Comparison of ENCODE assay signal across 8 cellular contexts in genomic region chr16:30748634-30749445, GRCh38. TPM values are rescaled to one million over a fixed set of nuclear protein-coding genes. Genes with fewer than 3 reads are reported as not detected.
DNase-seq lines count a peak whose midpoint lies in the region; ATAC-seq and FAIRE-seq lines count a peak whose summit lies in the region.

No MANE protein-coding gene starts in this region.

- peaks cover 14% of the 10 kb centered on the region for H3K4me1 ChIP-seq in CD8-positive, alpha-beta memory T cell (ENCODE audit: insufficient read depth, low read length)
- peaks cover 3% of the 10 kb centered on the region; the same call in 1 of the 2 replicates for H3K4me1 ChIP-seq in iPS-20b (ENCODE audit: insufficient read depth, low read length)
- H3K4me1 ChIP-seq in small intestine (ENCODE audit: control insufficient read depth in 2 of 2, insufficient read depth in 1 of 2, low read depth in 1 of 2, low read length in 1 of 2), result peaks cover 0 to 4% of the 10 kb centered on the region in 2 donors

- H3K27me3 ChIP-seq in CD8-positive, alpha-beta memory T cell (ENCODE audit: insufficient read depth, low read length, poor library complexity, severe bottlenecking), result no peaks in the 10 kb centered on the region
- no peaks in the 10 kb centered on the region for H3K27me3 ChIP-seq in iPS-20b (ENCODE audit: insufficient read depth, low read length)
- no peaks in the 10 kb centered on the region for H3K27me3 ChIP-seq in small intestine (ENCODE audit: control insufficient read depth in 2 of 2, insufficient read depth in 2 of 2, low read length in 2 of 2)

- peak overlapping the region; percentile 82 to 96 (median 90) for H3K27ac Mint-ChIP-seq in CD8-positive, alpha-beta memory T cell

- CTCF ChIA-PET in CD8-positive, alpha-beta memory T cell (lab: Charles Lee), result interaction anchor here (0.7 to 1.0 kb wide), 2 partner anchors 12 to 14 kb away, joined by 3 to 5 read pairs; no protein-coding TSS in a partner anchor

- peak overlapping the region; percentile 58; the same call in 1 of the 2 replicates for H3K9ac ChIP-seq in iPS-20b (ENCODE audit: low read depth, low read length)

- ATAC-seq in GM21360 (IDR thresholded peaks at IDR 0.05; ENCODE audit: unreplicated experiment), result peak; percentile 10

- no peaks in the 10 kb centered on the region for H3K27me3 Mint-ChIP-seq in CD8-positive, alpha-beta memory T cell

- POLR2A ChIA-PET in CD8-positive, alpha-beta memory T cell (lab: Charles Lee), result interaction anchor here (0.7 to 1.4 kb wide), 8 partner anchors 12 to 393 kb away, joined by 3 to 7 read pairs (median 4); partner anchors contain the start of gene FBRS

- H3K4me3 ChIP-seq in CD8-positive, alpha-beta memory T cell (ENCODE audit: low read length), result peak overlapping the region; percentile 75
- H3K4me3 ChIP-seq in iPS-20b (ENCODE audit: low read length), result peak overlapping the region; percentile 72
- peak overlapping the region; percentile 88 for H3K4me3 ChIP-seq in small intestine (ENCODE audit: low read depth in 1 of 2, low read length in 2 of 2)

- H3K36me3 ChIP-seq in CD8-positive, alpha-beta memory T cell (ENCODE audit: insufficient read depth, low read length), result peaks cover 8% of the 10 kb centered on the region
- H3K36me3 ChIP-seq in iPS-20b (ENCODE audit: insufficient read depth, low read depth, low read length) (peaks cover 45% of the 10 kb centered on the region), small intestine (ENCODE audit: control insufficient read depth in 2 of 2, insufficient read depth in 2 of 2, low read length in 2 of 2) (peaks cover 8 to 11% of the 10 kb centered on the region in 2 donors)

- no peak for FAIRE-seq in small intestine (lab: Jason Lieb, UNC)

- no peak overlapping the region for H3K27ac ChIP-seq in CD8-positive, alpha-beta memory T cell (ENCODE audit: low read depth, low read length)
- no peak overlapping the region for H3K27ac ChIP-seq in iPS-20b (ENCODE audit: low read length)
- H3K27ac ChIP-seq in small intestine (ENCODE audit: low read depth in 1 of 2, low read length in 1 of 2), result peak overlapping the region in 1 of 2 donors; percentile 81

- H3K9me3 Mint-ChIP-seq in CD8-positive, alpha-beta memory T cell, result no peaks in the 10 kb centered on the region

- DNase-seq in CD8-positive, alpha-beta memory T cell, result peak in 3 of 5 donors; percentile 21 to 63 (median 23)
- DNase-seq in NCI-H226, result peak; percentile 70
- peak; percentile 58 for DNase-seq in astrocyte of the hippocampus (ENCODE audit: low read depth, low spot score)
- DNase-seq in small intestine, result peak; percentile 33
- DNase-seq in NCI-H1092 (lab: John Stamatoyannopoulos, UW), result no peak
- no peak for DNase-seq in NCI-H446 (lab: John Stamatoyannopoulos, UW)

- no peaks in the 10 kb centered on the region for H3K9me3 ChIP-seq in CD8-positive, alpha-beta memory T cell (ENCODE audit: low read length)
- H3K9me3 ChIP-seq in iPS-20b (ENCODE audit: insufficient read depth, low read depth, low read length), result no peaks in the 10 kb centered on the region
- H3K9me3 ChIP-seq in small intestine (ENCODE audit: control insufficient read depth, low read depth), result no peaks in the 10 kb centered on the region

- peak overlapping the region; percentile 86 to 96 (median 90) for H3K4me3 Mint-ChIP-seq in CD8-positive, alpha-beta memory T cell

- H3K36me3 Mint-ChIP-seq in CD8-positive, alpha-beta memory T cell, result peaks cover 4 to 47% (median 11%) of the 10 kb centered on the region in 3 donors

- WGBS in small intestine, 3 donors, result 14 to 18% (median 18%) methylated on average over 24 to 36 of the region's 36 CpGs

- peaks cover 22 to 35% (median 34%) of the 10 kb centered on the region in 3 donors for H3K4me1 Mint-ChIP-seq in CD8-positive, alpha-beta memory T cell

RNA-seq across cellular contexts. Expression of gene PHKG2, which starts 0.6 kb away (rescaled TPM):
- 10 to 100 TPM; 31.8 to 32.2 TPM for total RNA-seq in CD8-positive, alpha-beta memory T cell
- polyA plus RNA-seq in CD8-positive, alpha-beta memory T cell, result 47.0 TPM
- polyA plus RNA-seq in small intestine, result 10 to 100 TPM; 31.2 to 46.5 (median 35.1) TPM

RNA-seq across cellular contexts. Expression of gene CFAP119, which starts 13.0 kb away (rescaled TPM):
- 1 to 10 TPM; 6.5 to 6.9 TPM for total RNA-seq in CD8-positive, alpha-beta memory T cell
- polyA plus RNA-seq in CD8-positive, alpha-beta memory T cell, result 0.25 TPM
- 1 to 10 TPM; 2.4 to 6.5 (median 6.5) TPM for polyA plus RNA-seq in small intestine

RNA-seq across cellular contexts. Expression of gene RNF40, which starts 13.3 kb away (rescaled TPM):
- total RNA-seq in CD8-positive, alpha-beta memory T cell, result 100 to 1,000 TPM; 152 to 157 TPM
- 61.9 TPM for polyA plus RNA-seq in CD8-positive, alpha-beta memory T cell
- polyA plus RNA-seq in small intestine, result 10 to 100 TPM; 55.9 to 59.3 (median 57.0) TPM

RNA-seq across cellular contexts. Expression of gene ZNF629, which starts 38.2 kb away (rescaled TPM):
- 1 to 10 TPM; 5.6 to 5.7 TPM for total RNA-seq in CD8-positive, alpha-beta memory T cell
- 1.1 TPM for polyA plus RNA-seq in CD8-positive, alpha-beta memory T cell
- polyA plus RNA-seq in small intestine, result 1 to 10 TPM; 3.4 to 8.0 (median 3.5) TPM

RNA-seq across cellular contexts. Expression of gene SRCAP, which starts 49.9 kb away (rescaled TPM):
- 10 to 100 TPM; 75.4 to 76.3 TPM for total RNA-seq in CD8-positive, alpha-beta memory T cell
- polyA plus RNA-seq in CD8-positive, alpha-beta memory T cell, result 33.0 TPM
- 10 to 100 TPM in 1 of 3 donors, 1 to 10 TPM in 2; 1.6 to 23.0 (median 4.5) TPM for polyA plus RNA-seq in small intestine

Comparison
In these comparisons a context has a peak if more than half of its experiments do, and no peak if none do; other contexts are left out.
1. DNase-seq: peak in CD8-positive, alpha-beta memory T cell (3 of 5), NCI-H226 (single experiment), astrocyte of the hippocampus (single experiment) and small intestine (single experiment); none in NCI-H1092 (single experiment) and NCI-H446 (0 of 2).
2. Peak in every context shown above with its lines, with median percentiles within 50 percentile points of each other: H3K4me3 ChIP-seq.